Comparison of ENCODE assay signal across 8 cellular contexts in the genomic region with DNA sequence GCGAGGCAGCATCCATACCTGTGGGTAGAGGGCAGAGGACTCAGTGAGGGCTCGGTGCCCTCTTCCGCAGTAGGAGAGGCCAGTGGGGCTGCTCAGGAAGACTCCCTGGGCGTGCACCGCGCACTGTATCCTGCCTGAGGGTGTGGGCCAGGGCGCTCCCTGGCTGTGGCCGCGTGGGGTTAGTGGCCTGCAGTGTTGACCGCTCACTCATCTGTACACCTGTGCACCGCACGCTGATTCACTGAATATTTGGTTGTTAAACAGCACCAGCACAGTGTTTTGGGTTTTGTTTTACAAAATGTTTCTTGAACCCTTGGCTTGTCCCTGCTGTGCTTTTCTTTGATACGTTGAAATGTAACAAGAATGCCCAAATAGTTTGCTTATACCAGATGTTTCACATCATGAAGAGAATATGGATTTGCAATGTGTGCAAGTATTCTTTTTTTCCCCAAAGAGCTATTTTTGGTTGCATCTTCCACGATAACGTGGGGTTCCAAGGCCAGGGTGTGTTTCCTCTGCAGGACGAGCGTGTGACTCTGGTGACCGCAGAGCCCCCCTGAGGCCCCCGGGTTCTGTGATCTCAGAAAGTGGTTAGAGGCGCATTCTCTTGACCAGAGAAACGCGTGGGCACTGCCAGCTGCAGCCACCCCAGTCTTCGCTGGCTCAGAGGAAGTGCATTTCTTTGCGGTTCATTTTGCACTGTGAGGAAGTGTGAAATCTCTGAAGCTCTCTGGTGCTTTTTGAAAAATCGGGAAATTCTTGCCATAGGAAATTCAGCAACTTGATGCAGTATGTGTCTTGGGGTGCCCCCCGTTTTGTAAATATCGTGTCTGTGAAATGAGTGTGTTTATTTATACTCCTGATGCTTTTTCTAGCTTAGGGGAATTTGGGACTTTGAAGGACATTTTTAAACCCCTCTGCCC. TPM values are rescaled to one million over a fixed set of nuclear protein-coding genes. Genes with fewer than 3 reads are reported as not detected.
DNase-seq lines count a peak whose midpoint lies in the region; ATAC-seq and TF ChIP-seq lines count a peak whose summit lies in the region.

No MANE protein-coding gene starts in this region.

- peaks cover 46% of the 10 kb centered on the region for H3K4me1 ChIP-seq in osteoblast (ENCODE audit: insufficient read depth, low read length)

- in situ Hi-C loops in astrocyte of the spinal cord (cut with HindIII; ENCODE audit: low sequenced_read_pairs) = no loop called here

- ATAC-seq in GM21367 (IDR thresholded peaks at IDR 0.05; ENCODE audit: unreplicated experiment) (peak; percentile 50), HG03571 (IDR thresholded peaks at IDR 0.05; ENCODE audit: unreplicated experiment) (peak; percentile 37)

- no peak overlapping the region for H2AFZ ChIP-seq in osteoblast (ENCODE audit: low read length)

- no peaks in the 10 kb centered on the region for H4K20me1 ChIP-seq in osteoblast (ENCODE audit: insufficient read depth, low read length)

- peak overlapping the region; percentile 99 for H3K27ac ChIP-seq in osteoblast (ENCODE audit: low read depth, low read length)

- H3K4me2 ChIP-seq in osteoblast (ENCODE audit: insufficient read depth, low read length) = peak overlapping the region; percentile 32

- no peaks in the 10 kb centered on the region for H3K27me3 ChIP-seq in osteoblast (ENCODE audit: insufficient read depth, low read length)

- TF ChIP-seq CTCF in astrocyte of the spinal cord (IDR thresholded peaks at IDR 0.05; ENCODE audit: low read depth, low read length) (no peak), osteoblast (IDR thresholded peaks at IDR 0.05; ENCODE audit: extremely low read depth, low read depth, low read length) (no peak)

- H3K9me3 ChIP-seq in osteoblast (ENCODE audit: low read depth, low read length) = peaks cover 2% of the 10 kb centered on the region

- peak; percentile 91 for DNase-seq in Daoy (ENCODE audit: low read depth)
- peak; percentile 47 for DNase-seq in astrocyte of the spinal cord (ENCODE audit: low read depth, low spot score)
- peak; percentile 99 for DNase-seq in osteoblast (ENCODE audit: insufficient read length, low spot score, missing footprints)
- DNase-seq in DMS53 (lab: John Stamatoyannopoulos, UW) = no peak
- DNase-seq in amygdala (lab: John Stamatoyannopoulos, UW) = no peak
- no peak for DNase-seq in stimulated activated CD4-positive, alpha-beta T cell treated with anti-CD3 and anti-CD28 coated beads, Interleukin-4, amount 100 ng/mL, for 4 hours

- H3K4me3 ChIP-seq in astrocyte of the spinal cord (ENCODE audit: low read depth, low read length) (no peak overlapping the region), osteoblast (ENCODE audit: insufficient read depth, low read length) (no peak overlapping the region)

- H3K79me2 ChIP-seq in osteoblast (ENCODE audit: insufficient read depth, low read length) = peaks cover 59% of the 10 kb centered on the region

- peaks cover 46% of the 10 kb centered on the region for H3K36me3 ChIP-seq in osteoblast (ENCODE audit: insufficient read depth, low read length)

RNA-seq across cellular contexts. Expression of a gene that starts 46.9 kb away (rescaled TPM):
- total RNA-seq in Daoy (2014; rRNA removed; shearing (Covaris generic)) = 15.3 and 26.0 TPM in 2 replicates
- total RNA-seq in osteoblast = 52.2 and 54.6 TPM in 2 replicates

Comparison
In these comparisons a context has a peak if more than half of its experiments do, and no peak if none do; other contexts are left out.
1. DNase-seq: peak in Daoy (single experiment), astrocyte of the spinal cord (single experiment) and osteoblast (single experiment); none in DMS53 (single experiment), amygdala (0 of 56) and stimulated activated CD4-positive, alpha-beta T cell treated with anti-CD3 and anti-CD28 coated beads, Interleukin-4, amount 100 ng/mL, for 4 hours (0 of 2).